10 cellular contexts compared by ENCODE assay signal in the genomic region with DNA sequence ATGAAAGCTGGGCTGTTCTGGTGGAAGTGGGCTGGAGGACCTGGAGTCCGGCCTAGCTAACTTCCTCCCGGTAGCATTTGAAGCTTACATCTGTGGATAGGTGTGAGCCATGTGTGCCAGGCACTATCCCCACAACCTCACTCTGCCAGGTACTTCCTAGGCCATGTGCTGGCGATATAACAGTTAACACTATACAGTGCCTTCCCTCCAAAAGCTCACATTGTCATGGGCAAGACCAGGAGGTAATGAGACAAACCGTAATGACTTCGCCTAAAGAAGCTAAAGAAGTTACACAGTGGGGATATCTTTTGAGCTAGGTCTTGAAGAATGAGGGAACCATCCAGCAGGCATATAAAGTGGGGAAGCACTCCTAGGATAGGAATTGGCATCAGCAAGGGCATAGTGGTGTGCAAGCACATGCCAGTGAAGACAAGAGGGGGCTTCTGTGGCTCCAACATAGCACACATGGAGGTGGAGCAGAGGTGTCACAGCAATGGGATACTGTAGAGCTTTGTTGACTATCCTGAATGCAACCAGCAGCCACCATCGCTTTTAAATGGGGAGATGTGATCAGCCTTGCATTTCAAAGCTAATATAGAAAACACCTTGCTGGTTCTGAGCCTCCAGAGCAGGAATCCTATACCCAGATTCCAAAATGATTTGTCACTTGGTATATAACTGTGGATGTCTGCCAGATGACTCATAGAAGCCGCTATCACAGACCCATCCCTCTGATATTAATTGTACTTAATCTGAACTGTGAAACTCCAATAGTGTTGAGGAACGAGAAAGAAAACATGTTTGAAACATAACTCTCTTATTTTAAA.
A peak's percentile ranks its signal among the peaks of the same experiment; 100 is the strongest.
DNase-seq lines count a peak whose midpoint lies in the region; ATAC-seq, FAIRE-seq and TF ChIP-seq lines count a peak whose summit lies in the region.
"Had no signal": no experiment of that assay in that cellular context is flagged by ENCODE, and none has a peak within 500 bp of the region (broad histone marks: within the 10 kb centered on the region; RNA-seq: fewer than 3 reads in every experiment).

No MANE protein-coding gene starts in this region.

- peak overlapping the region; percentile 35 for H3K27ac Mint-ChIP-seq in type B pancreatic cell
- H3K27ac Mint-ChIP-seq: WTC11 had no signal

- H3K4me3 ChIP-seq in astrocyte of the cerebellum (ENCODE audit: low read depth, low read length) (no peak overlapping the region), keratinocyte (ENCODE audit: control insufficient read depth in 2 of 3, extremely low read depth in 1 of 3, insufficient read depth in 2 of 3, low read depth in 1 of 3, low read length in 3 of 3) (no peak overlapping the region), left ventricle myocardium inferior (no peak overlapping the region)
- H3K4me3 ChIP-seq: HAP-1 had no signal

- H3K27ac ChIP-seq in keratinocyte (ENCODE audit: control insufficient read depth, insufficient read depth, low read length) (no peak overlapping the region), left ventricle myocardium inferior (replicated peaks) (no peak overlapping the region)
- H3K27ac ChIP-seq: parathyroid adenoma had no signal

- intact Hi-C loops in left ventricle myocardium inferior (cut with micrococcal nuclease), result no loop called here

- no peaks in the 10 kb centered on the region for H3K9me3 Mint-ChIP-seq in type B pancreatic cell
- H3K9me3 Mint-ChIP-seq: WTC11 had no signal

- H2AFZ ChIP-seq in keratinocyte (ENCODE audit: control insufficient read depth, low read length), result no peak overlapping the region
- H2AFZ ChIP-seq: parathyroid adenoma had no signal

- dilution Hi-C loops in keratinocyte (cut with MboI; ENCODE audit: extremely low pct_ligation_motif_present, low sequenced_read_pairs), result no loop called here

- H3K36me3 ChIP-seq in keratinocyte (ENCODE audit: control insufficient read depth in 2 of 2, extremely low read depth in 1 of 2, insufficient read depth in 2 of 2, low read length in 2 of 2) (no peaks in the 10 kb centered on the region), left ventricle myocardium inferior (no peaks in the 10 kb centered on the region)
- H3K36me3 ChIP-seq: HAP-1 had no signal

- H3K36me3 Mint-ChIP-seq in type B pancreatic cell, result no peaks in the 10 kb centered on the region
- H3K36me3 Mint-ChIP-seq: WTC11 had no signal

- in situ Hi-C loops in astrocyte of the cerebellum (cut with HindIII; ENCODE audit: low sequenced_read_pairs), result no loop called here

- H3K4me2 ChIP-seq in keratinocyte (ENCODE audit: control insufficient read depth, extremely low read depth, insufficient read depth, low read depth, low read length), result peak overlapping the region; percentile 66

- TF ChIP-seq CTCF in astrocyte of the cerebellum (IDR thresholded peaks at IDR 0.05; ENCODE audit: low read depth, low read length, missing control alignments), result no peak
- no peak for TF ChIP-seq CTCF in keratinocyte (optimal IDR thresholded peaks at IDR 0.05 in 1 of 3, IDR thresholded peaks at IDR 0.05 in 1 of 3, conservative IDR thresholded peaks at IDR 0.05 in 1 of 3; ENCODE audit: extremely low read depth in 1 of 3, insufficient read depth in 2 of 3, low read length in 3 of 3)
- no peak for TF ChIP-seq CTCF in type B pancreatic cell (conservative IDR thresholded peaks at IDR 0.05)
- TF ChIP-seq CTCF in left ventricle myocardium inferior (IDR thresholded peaks at IDR 0.05; ENCODE audit: borderline replicate concordance), result no peak

- DNase-seq in HS-27A (ENCODE audit: low read depth), result peak; percentile 86
- peak; percentile 43 for DNase-seq in astrocyte of the cerebellum (ENCODE audit: low read depth)
- DNase-seq in keratinocyte (ENCODE audit: low read depth, low spot score), result peak; percentile 13
- DNase-seq in type B pancreatic cell (ENCODE audit: extremely low spot score, unreplicated experiment), result no peak
- no peak for DNase-seq in left ventricle myocardium inferior
- no peak for DNase-seq in OCI-M2 (lab: John Stamatoyannopoulos, UW; ENCODE audit: unreplicated experiment)

- H3K4me1 Mint-ChIP-seq in type B pancreatic cell (ENCODE audit: unreplicated experiment), result peaks cover 25% of the 10 kb centered on the region

- H3K79me2 ChIP-seq in keratinocyte (ENCODE audit: control insufficient read depth, insufficient read depth, low read length), result no peaks in the 10 kb centered on the region
- H3K79me2 ChIP-seq: parathyroid adenoma had no signal

- no peaks in the 10 kb centered on the region for H3K27me3 Mint-ChIP-seq in type B pancreatic cell

- H3K9me3 ChIP-seq in keratinocyte (ENCODE audit: control insufficient read depth, low read depth, low read length) (no peaks in the 10 kb centered on the region), left ventricle myocardium inferior (replicated peaks) (no peaks in the 10 kb centered on the region)
- H3K9me3 ChIP-seq: HAP-1 had no signal

- no peak overlapping the region for H3K4me3 Mint-ChIP-seq in type B pancreatic cell
- H3K4me3 Mint-ChIP-seq: WTC11 had no signal

- H3K27me3 ChIP-seq in keratinocyte (ENCODE audit: control insufficient read depth, extremely low read depth, insufficient read depth, low read length) (no peaks in the 10 kb centered on the region), left ventricle myocardium inferior (ENCODE audit: low read depth) (no peaks in the 10 kb centered on the region)

- peak; percentile 89 for FAIRE-seq in keratinocyte (lab: Jason Lieb, UNC)

- H3K4me1 ChIP-seq in keratinocyte (ENCODE audit: control insufficient read depth, extremely low read depth, insufficient read depth, low read length) (peaks cover 15% of the 10 kb centered on the region), left ventricle myocardium inferior (no peaks in the 10 kb centered on the region)
- H3K4me1 ChIP-seq: HAP-1, parathyroid adenoma had no signal

- H4K20me1 ChIP-seq in keratinocyte (ENCODE audit: control insufficient read depth, extremely low read depth, insufficient read depth, low read length), result no peaks in the 10 kb centered on the region

- no peak for ATAC-seq in GM18858 (IDR thresholded peaks at IDR 0.05; ENCODE audit: unreplicated experiment)
- ATAC-seq: WTC11 had no signal

- no peak overlapping the region for H3K9ac ChIP-seq in keratinocyte (ENCODE audit: control insufficient read depth, extremely low read depth, insufficient read depth, low read length)
- H3K9ac ChIP-seq: parathyroid adenoma had no signal

- H3K9me1 ChIP-seq in keratinocyte (ENCODE audit: control insufficient read depth, extremely low read depth, insufficient read depth, low read length), result no peaks in the 10 kb centered on the region

Comparison
In these comparisons a context has a peak if more than half of its experiments do, and no peak if none do; other contexts are left out.
1. DNase-seq: peak in HS-27A (single experiment), astrocyte of the cerebellum (single experiment) and keratinocyte (single experiment); none in type B pancreatic cell (single experiment), left ventricle myocardium inferior (single experiment) and OCI-M2 (single experiment).